31 cellular contexts compared by ENCODE assay signal in the genomic region with DNA sequence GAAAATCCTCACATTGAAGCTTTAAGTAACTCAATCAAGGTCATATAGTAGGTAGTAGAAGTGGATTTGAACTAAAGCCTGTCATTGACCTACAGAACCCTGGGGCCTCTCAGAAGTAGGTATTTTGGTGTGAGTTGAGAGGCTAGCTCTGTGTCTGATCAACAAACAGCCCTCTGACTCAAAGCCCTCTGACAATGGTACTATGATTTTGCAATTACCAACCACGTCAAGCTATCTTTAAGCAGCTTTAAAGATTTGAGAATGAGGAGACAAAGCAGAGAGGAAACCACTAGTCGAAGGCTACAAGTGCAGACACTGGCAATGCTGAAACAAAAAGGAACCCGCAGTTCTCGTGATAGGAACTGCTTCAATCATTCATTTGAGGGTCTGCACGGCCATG. TPM values are rescaled to one million over a fixed set of nuclear protein-coding genes. Genes with fewer than 3 reads are reported as not detected.
"Had no signal": no experiment of that assay in that cellular context is flagged by ENCODE, and none has a peak within 500 bp of the region (broad histone marks: within the 10 kb centered on the region; RNA-seq: fewer than 3 reads in every experiment).

No MANE protein-coding gene starts in this region.

- H3K27ac Mint-ChIP-seq: activated B cell treated with CpG ODN at 0.5 μM for 24 hours; activated CD4-positive, alpha-beta memory T cell treated with anti-CD3 and anti-CD28 coated beads for 36 hours; activated naive CD4-positive, alpha-beta T cell treated with anti-CD3 and anti-CD28 coated beads for 36 hours; activated naive CD4-positive, alpha-beta T cell treated with anti-CD3 and anti-CD28 coated beads, Interleukin-2, amount 50 U/mL, for 72 hours; activated T-helper 1 cell treated with anti-CD3 and anti-CD28 coated beads, Interleukin-12 subunit alpha, Interleukin-12 subunit beta, Interleukin-2, Interleukin-4 antibody, amounts not matched to agents 30 ng/mL and 10 ng/mL and 1 ng/mL, durations not matched to agents 14 hours and 24 hours and 36 hours; T-helper 1 cell treated with Interleukin-12 subunit alpha and Interleukin-12 subunit beta and Interleukin-4 antibody, amounts not matched to agents 30 μg/mL and 1 μg/mL, for 36 hours; T-helper 2 cell treated with Interferon-gamma antibody and Interleukin-4, amounts not matched to agents 5 μg/mL and 100 μg/mL, for 36 hours had no signal

- H3K9me3 ChIP-seq: adrenal gland, body of pancreas, MG63, SJSA1, SK-N-SH had no signal

- H3K36me3 ChIP-seq: adrenal gland, MG63, SJSA1 had no signal

- ATAC-seq: activated naive CD4-positive, alpha-beta T cell treated with anti-CD3 and anti-CD28 coated beads, Interleukin-2, amount 50 U/mL, for 72 hours; activated T-cell treated with anti-CD3 and anti-CD28 coated beads, Interleukin-2, amount 50 U/mL, for 4 hours; body of pancreas; K562 had no signal

- H3K36me3 Mint-ChIP-seq: activated CD4-positive, alpha-beta memory T cell treated with anti-CD3 and anti-CD28 coated beads for 36 hours; activated naive CD4-positive, alpha-beta T cell treated with anti-CD3 and anti-CD28 coated beads, Interleukin-2, amount 50 U/mL, for 72 hours had no signal

- H3K27me3 ChIP-seq: adrenal gland, body of pancreas, MG63, SJSA1 had no signal

- DNase-seq: activated B cell treated with CpG ODN at 0.5 μM for 24 hours; activated CD4-positive, alpha-beta memory T cell treated with anti-CD3 and anti-CD28 coated beads for 36 hours; activated CD4-positive, alpha-beta T cell treated with anti-CD3 and anti-CD28 coated beads for 4 hours; activated CD4-positive, alpha-beta T cell treated with anti-CD3 and anti-CD28 coated beads, Interleukin-2, amount 50 U/mL, for 1 hour; activated CD4-positive, CD25-positive, alpha-beta regulatory T cell treated with anti-CD3 and anti-CD28 coated beads, Interleukin-2, amount 50 U/mL, for 72 hours; activated CD8-positive, alpha-beta memory T cell treated with anti-CD3 and anti-CD28 coated beads, Interleukin-2, amount 50 U/mL, for 4 hours; activated gamma-delta T cell treated with Interleukin-2 at 50 U/mL for 16 hours; activated naive CD4-positive, alpha-beta T cell treated with anti-CD3 and anti-CD28 coated beads for 36 hours; activated T-cell treated with anti-CD3 and anti-CD28 coated beads for 4 hours; activated T-cell treated with anti-CD3 and anti-CD28 coated beads, Interleukin-2, amount 50 U/mL, for 4 hours; adrenal gland; body of pancreas; central memory CD4-positive, alpha-beta T cell; MG63; NCI-H1048; NCI-H1436; NCI-H1694; NCI-H1930; NCI-H2081 treated with DMSO at 0.1 percent for 48 hours; NCI-H226; NCI-H524; NCI-H69; SK-N-SH had no signal

- H3K27ac ChIP-seq: adrenal gland, body of pancreas, SJSA1 had no signal

- H3K4me2 ChIP-seq: SK-N-SH had no signal

- H3K4me3 ChIP-seq: adrenal gland, body of pancreas, K562, MG63, SJSA1 had no signal

- H3K9me3 Mint-ChIP-seq: activated CD4-positive, alpha-beta memory T cell treated with anti-CD3 and anti-CD28 coated beads for 36 hours; activated T-cell treated with anti-CD3 and anti-CD28 coated beads, Interleukin-2, amount 50 U/mL, for 4 hours; activated T-helper 1 cell treated with anti-CD3 and anti-CD28 coated beads, Interleukin-12 subunit alpha, Interleukin-12 subunit beta, Interleukin-2, Interleukin-4 antibody, amounts not matched to agents 30 ng/mL and 10 ng/mL and 1 ng/mL, durations not matched to agents 14 hours and 24 hours and 36 hours; T-helper 1 cell treated with Interleukin-12 subunit alpha and Interleukin-12 subunit beta and Interleukin-4 antibody, amounts not matched to agents 30 μg/mL and 1 μg/mL, for 36 hours had no signal

- H3K4me1 ChIP-seq: body of pancreas, SJSA1 had no signal

- H3K4me1 Mint-ChIP-seq: activated B cell treated with CpG ODN at 0.5 μM for 24 hours had no signal

- H3K4me3 Mint-ChIP-seq: activated B cell treated with CpG ODN at 0.5 μM for 24 hours; activated CD4-positive, alpha-beta memory T cell treated with anti-CD3 and anti-CD28 coated beads for 36 hours; activated naive CD4-positive, alpha-beta T cell treated with anti-CD3 and anti-CD28 coated beads for 36 hours; activated T-cell treated with anti-CD3 and anti-CD28 coated beads, Interleukin-2, amount 50 U/mL, for 4 hours; activated T-helper 1 cell treated with anti-CD3 and anti-CD28 coated beads, Interleukin-12 subunit alpha, Interleukin-12 subunit beta, Interleukin-2, Interleukin-4 antibody, amounts not matched to agents 30 ng/mL and 10 ng/mL and 1 ng/mL, durations not matched to agents 14 hours and 24 hours and 36 hours; T-helper 1 cell treated with Interleukin-12 subunit alpha and Interleukin-12 subunit beta and Interleukin-4 antibody, amounts not matched to agents 30 μg/mL and 1 μg/mL, for 36 hours; T-helper 2 cell treated with Interferon-gamma antibody and Interleukin-4, amounts not matched to agents 5 μg/mL and 100 μg/mL, for 36 hours had no signal

- H3K9ac ChIP-seq: SK-N-SH had no signal

- H3K27me3 Mint-ChIP-seq: activated B cell treated with CpG ODN at 0.5 μM for 24 hours; activated CD4-positive, alpha-beta memory T cell treated with anti-CD3 and anti-CD28 coated beads for 36 hours had no signal

RNA-seq across cellular contexts. Expression of gene PDE1C, which starts 19.0 kb away (rescaled TPM):
- total RNA-seq: activated B cell treated with CpG ODN at 0.5 μM for 24 hours; activated CD4-positive, alpha-beta memory T cell treated with anti-CD3 and anti-CD28 coated beads for 36 hours; activated naive CD4-positive, alpha-beta T cell treated with anti-CD3 and anti-CD28 coated beads for 36 hours; activated naive CD4-positive, alpha-beta T cell treated with anti-CD3 and anti-CD28 coated beads, Interleukin-2, amount 50 U/mL, for 72 hours; activated T-cell treated with anti-CD3 and anti-CD28 coated beads, Interleukin-2, amount 50 U/mL, for 4 hours; activated T-helper 1 cell treated with anti-CD3 and anti-CD28 coated beads, Interleukin-12 subunit alpha, Interleukin-12 subunit beta, Interleukin-2, Interleukin-4 antibody, amounts not matched to agents 30 ng/mL and 10 ng/mL and 1 ng/mL, durations not matched to agents 14 hours and 24 hours and 36 hours; bronchial epithelial cell; K562; OCI-LY7 had no signal
